ENCODE assay signal across 10 cellular contexts in genomic region chr16:50102046-50102756, GRCh38. TPM values are rescaled to one million over a fixed set of nuclear protein-coding genes. Genes with fewer than 3 reads are reported as not detected.
DNase-seq lines count a peak whose midpoint lies in the region; ATAC-seq and TF ChIP-seq lines count a peak whose summit lies in the region.
"Had no signal": no experiment of that assay in that cellular context is flagged by ENCODE, and none has a peak within 500 bp of the region (broad histone marks: within the 10 kb centered on the region; RNA-seq: fewer than 3 reads in every experiment).

No MANE protein-coding gene starts in this region.

- H3K9me3 Mint-ChIP-seq in activated naive CD8-positive, alpha-beta T cell treated with anti-CD3 and anti-CD28 coated beads, Interleukin-2, amount 50 U/mL, for 24 hours: no peaks in the 10 kb centered on the region
- H3K9me3 Mint-ChIP-seq in activated naive CD8-positive, alpha-beta T cell treated with anti-CD3 and anti-CD28 coated beads for 36 hours: no peaks in the 10 kb centered on the region
- H3K9me3 Mint-ChIP-seq in stimulated activated naive CD8-positive, alpha-beta T cell treated with anti-CD3 and anti-CD28 coated beads, Interleukin-15, amount 100 ng/mL, for 72 hours: no peaks in the 10 kb centered on the region

- no peaks in the 10 kb centered on the region for H3K4me1 Mint-ChIP-seq in activated naive CD8-positive, alpha-beta T cell treated with anti-CD3 and anti-CD28 coated beads, Interleukin-2, amount 50 U/mL, for 24 hours
- no peaks in the 10 kb centered on the region for H3K4me1 Mint-ChIP-seq in activated naive CD8-positive, alpha-beta T cell treated with anti-CD3 and anti-CD28 coated beads for 36 hours
- H3K4me1 Mint-ChIP-seq in stimulated activated naive CD8-positive, alpha-beta T cell treated with anti-CD3 and anti-CD28 coated beads, Interleukin-15, amount 100 ng/mL, for 72 hours: no peaks in the 10 kb centered on the region

- no peak overlapping the region for H3K27ac Mint-ChIP-seq in activated naive CD8-positive, alpha-beta T cell treated with anti-CD3 and anti-CD28 coated beads, Interleukin-2, amount 50 U/mL, for 24 hours
- no peak overlapping the region for H3K27ac Mint-ChIP-seq in activated naive CD8-positive, alpha-beta T cell treated with anti-CD3 and anti-CD28 coated beads for 36 hours
- no peak overlapping the region for H3K27ac Mint-ChIP-seq in stimulated activated naive CD8-positive, alpha-beta T cell treated with anti-CD3 and anti-CD28 coated beads, Interleukin-15, amount 100 ng/mL, for 72 hours

- ATAC-seq in activated naive CD8-positive, alpha-beta T cell treated with anti-CD3 and anti-CD28 coated beads, Interleukin-2, amount 50 U/mL, for 24 hours: peak; percentile 68
- ATAC-seq in HG03432 (IDR thresholded peaks at IDR 0.05; ENCODE audit: unreplicated experiment): peak; percentile 72
- peak; percentile 67 for ATAC-seq in stimulated activated naive CD8-positive, alpha-beta T cell treated with anti-CD3 and anti-CD28 coated beads, Interleukin-15, amount 100 ng/mL, for 72 hours

- in situ Hi-C loops in astrocyte of the spinal cord (cut with HindIII; ENCODE audit: low sequenced_read_pairs): no loop called here

- TF ChIP-seq CTCF in astrocyte of the spinal cord (IDR thresholded peaks at IDR 0.05; ENCODE audit: low read depth, low read length): no peak

- no peak for DNase-seq in activated naive CD8-positive, alpha-beta T cell treated with anti-CD3 and anti-CD28 coated beads, Interleukin-2, amount 50 U/mL, for 24 hours
- no peak for DNase-seq in activated naive CD8-positive, alpha-beta T cell treated with anti-CD3 and anti-CD28 coated beads for 36 hours
- peak; percentile 85 for DNase-seq in astrocyte of the spinal cord (ENCODE audit: low read depth, low spot score)
- DNase-seq in stimulated activated naive CD8-positive, alpha-beta T cell treated with anti-CD3 and anti-CD28 coated beads, Interleukin-15, amount 100 ng/mL, for 72 hours: no peak
- DNase-seq in activated effector memory CD4-positive, alpha-beta T cell treated with anti-CD3 and anti-CD28 coated beads, Interleukin-2, amount 50 U/mL, for 16 hours: no peak
- DNase-seq in central memory CD4-positive, alpha-beta T cell: no peak
- DNase-seq in Kasumi-1 (lab: John Stamatoyannopoulos, UW): no peak
- DNase-seq: kidney glomerular epithelial cell, SW 1271 had no signal

- no peaks in the 10 kb centered on the region for H3K27me3 Mint-ChIP-seq in activated naive CD8-positive, alpha-beta T cell treated with anti-CD3 and anti-CD28 coated beads, Interleukin-2, amount 50 U/mL, for 24 hours
- no peaks in the 10 kb centered on the region for H3K27me3 Mint-ChIP-seq in activated naive CD8-positive, alpha-beta T cell treated with anti-CD3 and anti-CD28 coated beads for 36 hours
- H3K27me3 Mint-ChIP-seq in stimulated activated naive CD8-positive, alpha-beta T cell treated with anti-CD3 and anti-CD28 coated beads, Interleukin-15, amount 100 ng/mL, for 72 hours: no peaks in the 10 kb centered on the region

- peaks cover 39% of the 10 kb centered on the region for H3K36me3 Mint-ChIP-seq in activated naive CD8-positive, alpha-beta T cell treated with anti-CD3 and anti-CD28 coated beads, Interleukin-2, amount 50 U/mL, for 24 hours (ENCODE audit: low read depth)
- H3K36me3 Mint-ChIP-seq in activated naive CD8-positive, alpha-beta T cell treated with anti-CD3 and anti-CD28 coated beads for 36 hours: peaks cover 17% of the 10 kb centered on the region

- no peak overlapping the region for H3K4me3 Mint-ChIP-seq in activated naive CD8-positive, alpha-beta T cell treated with anti-CD3 and anti-CD28 coated beads, Interleukin-2, amount 50 U/mL, for 24 hours
- no peak overlapping the region for H3K4me3 Mint-ChIP-seq in activated naive CD8-positive, alpha-beta T cell treated with anti-CD3 and anti-CD28 coated beads for 36 hours
- no peak overlapping the region for H3K4me3 Mint-ChIP-seq in stimulated activated naive CD8-positive, alpha-beta T cell treated with anti-CD3 and anti-CD28 coated beads, Interleukin-15, amount 100 ng/mL, for 72 hours

- H3K4me3 ChIP-seq in astrocyte of the spinal cord (ENCODE audit: low read depth, low read length): no peak overlapping the region

RNA-seq across cellular contexts. Expression of gene HEATR3, which starts 36.4 kb away (rescaled TPM):
- 10 to 100 TPM; 26.8 to 27.6 TPM for total RNA-seq in activated naive CD8-positive, alpha-beta T cell treated with anti-CD3 and anti-CD28 coated beads for 36 hours

RNA-seq across cellular contexts. Expression of gene TENT4B, which starts 50.9 kb away (rescaled TPM):
- total RNA-seq in activated naive CD8-positive, alpha-beta T cell treated with anti-CD3 and anti-CD28 coated beads for 36 hours: 10 to 100 TPM; 18.6 to 19.7 TPM
